Comparison of ENCODE assay signal across 20 cellular contexts in genomic region chr2:224628416-224628815, GRCh38. TPM values are rescaled to one million over a fixed set of nuclear protein-coding genes. Genes with fewer than 3 reads are reported as not detected.
DNase-seq lines count a peak whose midpoint lies in the region; ATAC-seq and TF ChIP-seq lines count a peak whose summit lies in the region.
"Had no signal": no experiment of that assay in that cellular context is flagged by ENCODE, and none has a peak within 500 bp of the region (broad histone marks: within the 10 kb centered on the region; RNA-seq: fewer than 3 reads in every experiment).

No MANE protein-coding gene starts in this region.

- no peaks in the 10 kb centered on the region for H3K27me3 ChIP-seq in SK-N-SH (ENCODE audit: insufficient read depth)

- no peaks in the 10 kb centered on the region for H3K27me3 Mint-ChIP-seq in mesothelial cell of epicardium (ENCODE audit: low read depth)

- H3K4me3 ChIP-seq in SK-N-SH (ENCODE audit: low read depth in 2 of 2, low read length in 1 of 2) (no peak overlapping the region), SK-N-MC (peak overlapping the region; percentile 63)
- H3K4me3 ChIP-seq: A549, GM12878, HAP-1 had no signal

- H3K27ac ChIP-seq in SK-N-SH (ENCODE audit: low read depth in 2 of 2, low read length in 1 of 2) (peak overlapping the region in 1 of 2 experiments; percentile 81; a peak in 2 of 4 replicates), SK-N-MC (peak overlapping the region; percentile 89)
- H3K27ac ChIP-seq: A549 had no signal

- peak; percentile 22; the same call in 1 of the 2 replicates for TF ChIP-seq RAD21 in SK-N-SH (IDR thresholded peaks at IDR 0.05; ENCODE audit: low read length)

- H3F3A ChIP-seq in SK-N-SH (replicated peaks; ENCODE audit: insufficient read depth), result no peaks in the 10 kb centered on the region

- peaks cover 6% of the 10 kb centered on the region for H3K4me1 Mint-ChIP-seq in mesothelial cell of epicardium
- H3K4me1 Mint-ChIP-seq: CD4-positive, alpha-beta memory T cell had no signal

- ATAC-seq in SK-N-SH treated with all-trans-retinoic acid at 6 μM for 48 hours, result no peak
- ATAC-seq: A549, GM12878 had no signal

- H3K4me2 ChIP-seq in SK-N-SH, result no peak overlapping the region
- H3K4me2 ChIP-seq: A549 had no signal

- H3K4me1 ChIP-seq in SK-N-SH (ENCODE audit: control insufficient read depth in 1 of 2, insufficient read depth in 2 of 2, low read depth in 1 of 2, low read length in 1 of 2), result peaks cover 0 to 3% of the 10 kb centered on the region in 2 experiments; a peak in 2 of 4 replicates
- H3K4me1 ChIP-seq: HAP-1 had no signal

- WGBS in SK-N-SH (ENCODE audit: low lambda C conversion rate), result 77% methylated on average over 3 of the region's 3 CpGs

- H3K4me3 Mint-ChIP-seq in mesothelial cell of epicardium, result no peak overlapping the region
- H3K4me3 Mint-ChIP-seq: CD4-positive, alpha-beta memory T cell had no signal

- CTCF ChIA-PET in SK-N-SH (lab: Yijun Ruan, JAX), result interaction anchor here (0.9 kb wide), 1 partner anchor 14 kb away, joined by 5 read pairs; no protein-coding TSS in a partner anchor

- H3K9me3 ChIP-seq in SK-N-SH (no peaks in the 10 kb centered on the region), SK-N-MC (ENCODE audit: low read depth, low read length) (no peaks in the 10 kb centered on the region)
- H3K9me3 ChIP-seq: A549, HAP-1 had no signal

- no peaks in the 10 kb centered on the region for H3K9me3 Mint-ChIP-seq in mesothelial cell of epicardium
- H3K9me3 Mint-ChIP-seq: CD4-positive, alpha-beta memory T cell had no signal

- TF ChIP-seq CTCF in SK-N-SH (IDR thresholded peaks at IDR 0.05) (no peak), mesothelial cell of epicardium (IDR thresholded peaks at IDR 0.05; ENCODE audit: unreplicated experiment) (no peak)

- H2AFZ ChIP-seq in SK-N-SH (ENCODE audit: low read depth), result no peak overlapping the region

- H3K9me2 ChIP-seq in SK-N-SH, result no peaks in the 10 kb centered on the region

- peak in 1 of 2 experiments; percentile 56; a peak in 1 of 4 replicates for TF ChIP-seq EP300 in SK-N-SH (IDR thresholded peaks at IDR 0.05; ENCODE audit: borderline replicate concordance in 1 of 2, low read depth in 1 of 2, low read length in 1 of 2)

- POLR2A ChIA-PET in SK-N-SH (lab: Yijun Ruan, JAX), result no interaction called here

- H3K36me3 Mint-ChIP-seq in mesothelial cell of epicardium, result no peaks in the 10 kb centered on the region
- H3K36me3 Mint-ChIP-seq: CD4-positive, alpha-beta memory T cell had no signal

- DNase-seq in SK-N-SH (peak; percentile 48), SK-N-MC (ENCODE audit: low read depth, low spot score) (peak; percentile 39), mesothelial cell of epicardium (ENCODE audit: low spot score in 2 of 2, unreplicated experiment in 2 of 2) (no peak), D341Med (ENCODE audit: low spot score) (no peak), NCI-H146 treated with DMSO at 0.1 percent for 48 hours (lab: John Stamatoyannopoulos, UW; ENCODE audit: unreplicated experiment) (no peak)
- DNase-seq in activated CD4-positive, alpha-beta T cell treated with anti-CD3 and anti-CD28 coated beads, Interleukin-2, amount 50 U/mL, for 1 hour, result no peak
- DNase-seq: 8988T; C1 segment of cervical spinal cord; Calu3; CD4-positive, alpha-beta memory T cell; COR-L47; DMS 273 treated with DMSO at 0.1 percent for 48 hours; DMS79; EL; GDM1; GOT3 had no signal

- H4K20me1 ChIP-seq in SK-N-SH (ENCODE audit: insufficient read depth), result no peaks in the 10 kb centered on the region

- no peaks in the 10 kb centered on the region for H3K36me3 ChIP-seq in SK-N-SH (replicated peaks in 1 of 2; ENCODE audit: control insufficient read depth in 1 of 2, insufficient read depth in 2 of 2, low read length in 1 of 2)
- H3K36me3 ChIP-seq in SK-N-MC (ENCODE audit: insufficient read depth, low read length), result no peaks in the 10 kb centered on the region
- H3K36me3 ChIP-seq: HAP-1 had no signal

- peak overlapping the region; percentile 41 for H3K27ac Mint-ChIP-seq in mesothelial cell of epicardium
- H3K27ac Mint-ChIP-seq: CD4-positive, alpha-beta memory T cell had no signal

- H3K9ac ChIP-seq in SK-N-SH (no peak overlapping the region), SK-N-MC (ENCODE audit: insufficient read length) (peak overlapping the region; percentile 37)

- no peaks in the 10 kb centered on the region for H3K79me2 ChIP-seq in SK-N-SH (ENCODE audit: insufficient read depth)

TF ChIP-seq in SK-N-SH, 30 proteins besides CTCF, POLR2A, EP300 and RAD21:
- TF ChIP-seq FOXM1 (IDR thresholded peaks at IDR 0.05; ENCODE audit: low read depth), result no peak
- 0 out of 2 replicates have a peak, but pooled peaks have one; percentile 40 for TF ChIP-seq FOXJ3 (CRISPR knock-in tag; IDR thresholded peaks at IDR 0.05)
- TF ChIP-seq GATA2 (CRISPR knock-in tag; IDR thresholded peaks at IDR 0.05), result peak; percentile 79
- no peak for TF ChIP-seq MAX (IDR thresholded peaks at IDR 0.05; ENCODE audit: low read depth)
- TF ChIP-seq RCOR1 (IDR thresholded peaks at IDR 0.05; ENCODE audit: low read length), result peak; percentile 75

TF ChIP-seq in SK-N-SH treated with all-trans-retinoic acid at 6 μM for 48 hours, 23 proteins besides CTCF, POLR2A, EP300 and RAD21:
- TF ChIP-seq PPARA (CRISPR knock-in tag; IDR thresholded peaks at IDR 0.05; ENCODE audit: borderline replicate concordance), result no peak
- no peak for TF ChIP-seq TCF4 (CRISPR knock-in tag; IDR thresholded peaks at IDR 0.05; ENCODE audit: borderline replicate concordance)
- TF ChIP-seq SNAI2 (CRISPR knock-in tag; IDR thresholded peaks at IDR 0.05), result no peak
- TF ChIP-seq POU6F1 (CRISPR knock-in tag; IDR thresholded peaks at IDR 0.05; ENCODE audit: borderline replicate concordance, low read depth), result no peak
- TF ChIP-seq OSR1 (CRISPR knock-in tag; IDR thresholded peaks at IDR 0.05), result no peak
- no peak for TF ChIP-seq GLIS3 (CRISPR knock-in tag; IDR thresholded peaks at IDR 0.05)
- TF ChIP-seq ZNF565 (CRISPR knock-in tag; conservative IDR thresholded peaks at IDR 0.05; ENCODE audit: low read depth), result no peak
- no peak for TF ChIP-seq BACH2 (CRISPR knock-in tag; IDR thresholded peaks at IDR 0.05; ENCODE audit: borderline replicate concordance)
- TF ChIP-seq ZNF70 (CRISPR knock-in tag; IDR thresholded peaks at IDR 0.05), result no peak
- TF ChIP-seq CSRNP3 (CRISPR knock-in tag; IDR thresholded peaks at IDR 0.05), result no peak
- no peak for TF ChIP-seq RARB (CRISPR knock-in tag; IDR thresholded peaks at IDR 0.05)

RNA-seq across cellular contexts. Expression of gene CUL3, which starts 43.3 kb away (rescaled TPM):
- polyA plus RNA-seq in SK-N-SH (2012; rRNA removed), result 17.0 and 17.3 TPM in 2 replicates
- 27.3 and 34.3 TPM in 2 replicates for polyA plus RNA-seq in SK-N-SH (2012; cell fraction: cytosol; rRNA removed)
- polyA plus RNA-seq in SK-N-SH (2012; cell fraction: nucleus; rRNA removed), result 10.8 and 34.5 TPM in 2 replicates
- 91.0 to 97.5 TPM (median 94.8 TPM) in 3 replicates for total RNA-seq in mesothelial cell of epicardium

Comparison
In these comparisons a context has a peak if more than half of its experiments do, and no peak if none do; other contexts are left out.
1. DNase-seq: peak in SK-N-SH (single experiment) and SK-N-MC (single experiment); none in mesothelial cell of epicardium (0 of 2), D341Med (single experiment), NCI-H146 treated with DMSO at 0.1 percent for 48 hours (single experiment) and activated CD4-positive, alpha-beta T cell treated with anti-CD3 and anti-CD28 coated beads, Interleukin-2, amount 50 U/mL, for 1 hour (single experiment).